8 cellular contexts compared by ENCODE assay signal in genomic region chr4:51842167-51842553, GRCh38. TPM values are rescaled to one million over a fixed set of nuclear protein-coding genes. Genes with fewer than 3 reads are reported as not detected.
DNase-seq lines count a peak whose midpoint lies in the region; ATAC-seq, FAIRE-seq and TF ChIP-seq lines count a peak whose summit lies in the region.

No MANE protein-coding gene starts in this region.

- H3K36me3 ChIP-seq in RWPE2 (ENCODE audit: low read depth) = peaks cover 4% of the 10 kb centered on the region; the same call in 1 of the 2 replicates

- no peaks in the 10 kb centered on the region for H3K9me3 ChIP-seq in RWPE2 (ENCODE audit: severe bottlenecking)

- peak overlapping the region; percentile 95 for H3K27ac Mint-ChIP-seq in nephron progenitor cell

- peaks cover 17% of the 10 kb centered on the region for H3K27me3 Mint-ChIP-seq in nephron progenitor cell (ENCODE audit: low read depth, poor library complexity)

- peak in 2 of 3 experiments; percentile 58 to 77 for DNase-seq in NCI-H1417 (lab: John Stamatoyannopoulos, UW)
- no peak for DNase-seq in NCI-H1417 treated with DMSO at 0.1 percent for 48 hours (lab: John Stamatoyannopoulos, UW)
- DNase-seq in RWPE2 (ENCODE audit: low spot score) = no peak
- no peak for DNase-seq in epithelial cell of esophagus (ENCODE audit: low read depth)
- DNase-seq in nephron progenitor cell = peak; percentile 31
- no peak for DNase-seq in DMS79 (lab: John Stamatoyannopoulos, UW)
- no peak for DNase-seq in frontal cortex (ENCODE audit: low spot score in 2 of 2)

- peaks cover 28% of the 10 kb centered on the region for H3K4me1 Mint-ChIP-seq in nephron progenitor cell

- no peaks in the 10 kb centered on the region for H3K27me3 ChIP-seq in RWPE2 (ENCODE audit: insufficient read depth, poor library complexity, severe bottlenecking)

- peak overlapping the region; percentile 91 for H3K4me3 Mint-ChIP-seq in nephron progenitor cell

- ATAC-seq in RWPE2 (ENCODE audit: low read depth) (no peak), GM18861 (IDR thresholded peaks at IDR 0.05; ENCODE audit: unreplicated experiment) (no peak)

- peak overlapping the region; percentile 87 for H3K4me3 ChIP-seq in RWPE2 (ENCODE audit: severe bottlenecking)
- H3K4me3 ChIP-seq in epithelial cell of esophagus (ENCODE audit: low read length) = peak overlapping the region; percentile 69

- TF ChIP-seq CTCF in RWPE2 (IDR thresholded peaks at IDR 0.05; ENCODE audit: poor library complexity, severe bottlenecking) (no peak), epithelial cell of esophagus (IDR thresholded peaks at IDR 0.05; ENCODE audit: insufficient read depth, low read depth, low read length, missing control alignments) (no peak), nephron progenitor cell (IDR thresholded peaks at IDR 0.05) (no peak)

- no peaks in the 10 kb centered on the region for H3K36me3 Mint-ChIP-seq in nephron progenitor cell (ENCODE audit: low read depth)

- H3K27ac ChIP-seq in RWPE2 (ENCODE audit: poor library complexity, severe bottlenecking) = peak overlapping the region; percentile 78

- no peak for FAIRE-seq in frontal cortex (lab: Jason Lieb, UNC)

- no peaks in the 10 kb centered on the region for H3K9me3 Mint-ChIP-seq in nephron progenitor cell

- H3K4me1 ChIP-seq in RWPE2 (ENCODE audit: insufficient read depth, poor library complexity, severe bottlenecking) = peaks cover 7% of the 10 kb centered on the region

RNA-seq across cellular contexts. Expression of gene DCUN1D4, which starts 0.8 kb away (rescaled TPM):
- 124 TPM for total RNA-seq in frontal cortex

Comparison
In these comparisons a context has a peak if more than half of its experiments do, and no peak if none do; other contexts are left out.
1. DNase-seq: peak in NCI-H1417 (2 of 3) and nephron progenitor cell (single experiment); none in NCI-H1417 treated with DMSO at 0.1 percent for 48 hours (single experiment), RWPE2 (single experiment), epithelial cell of esophagus (single experiment), DMS79 (single experiment) and frontal cortex (0 of 2).